12 cellular contexts compared by ENCODE assay signal in genomic region chr16:15466886-15467781, GRCh38. TPM values are rescaled to one million over a fixed set of nuclear protein-coding genes. Genes with fewer than 3 reads are reported as not detected.
A peak's percentile ranks its signal among the peaks of the same experiment; 100 is the strongest.
DNase-seq lines count a peak whose midpoint lies in the region; ATAC-seq, FAIRE-seq and TF ChIP-seq lines count a peak whose summit lies in the region.
"Had no signal": no experiment of that assay in that cellular context is flagged by ENCODE, and none has a peak within 500 bp of the region (broad histone marks: within the 10 kb centered on the region; RNA-seq: fewer than 3 reads in every experiment).

No MANE protein-coding gene starts in this region.

- no peaks in the 10 kb centered on the region for H3K36me3 ChIP-seq in adrenal gland (replicated peaks in 1 of 2)
- no peaks in the 10 kb centered on the region for H3K36me3 ChIP-seq in liver (ENCODE audit: control insufficient read depth in 4 of 4, insufficient read depth in 3 of 4, low read depth in 1 of 4, low read length in 3 of 4)

- H3K4me3 ChIP-seq in LNCaP clone FGC (ENCODE audit: low read depth, low read length) (no peak overlapping the region), adrenal gland (no peak overlapping the region), liver (ENCODE audit: low read depth in 1 of 3, low read length in 3 of 3) (no peak overlapping the region)

- TF ChIP-seq CTCF in D721Med (IDR thresholded peaks at IDR 0.05; ENCODE audit: insufficient read depth, missing control alignments) (peak; percentile 43), LNCaP clone FGC (IDR thresholded peaks at IDR 0.05; ENCODE audit: control insufficient read depth, extremely low read depth, insufficient read depth) (peak; percentile 57), adrenal gland (IDR thresholded peaks at IDR 0.05) (peak; percentile 23 to 64 (median 46)), liver (IDR thresholded peaks at IDR 0.05; ENCODE audit: low read depth, low read length, missing input control) (peak; percentile 59)

- no peak for FAIRE-seq in D721Med (lab: Jason Lieb, UNC)

- intact Hi-C loops in adrenal gland (cut with DNase I), result no loop called here

- no peak for TF ChIP-seq POLR2A in adrenal gland (IDR thresholded peaks at IDR 0.05)

- no peak for DNase-seq in D721Med (ENCODE audit: insufficient read length, low spot score)
- DNase-seq in LNCaP clone FGC (ENCODE audit: low read depth), result peak; percentile 27
- DNase-seq in adrenal gland, result no peak
- DNase-seq in dedifferentiated amniotic fluid mesenchymal stem cell (ENCODE audit: extremely low spot score), result no peak
- no peak for DNase-seq in GM19238 (ENCODE audit: insufficient read length, low spot score)
- no peak for DNase-seq in NCI-H2196 treated with DMSO at 0.1 percent for 48 hours (lab: John Stamatoyannopoulos, UW; ENCODE audit: unreplicated experiment)
- DNase-seq: aorta, GDM1, NCI-H1048, SIG-M5 had no signal

- H3K4me1 ChIP-seq in adrenal gland (replicated peaks in 1 of 2), result no peaks in the 10 kb centered on the region
- H3K4me1 ChIP-seq in liver (ENCODE audit: control insufficient read depth in 4 of 4, insufficient read depth in 4 of 4, low read length in 3 of 4), result peaks cover 0 to 2% (median 0%) of the 10 kb centered on the region in 4 donors

- 65 to 66% (median 65%) methylated on average over 3 of the region's 3 CpGs for WGBS in adrenal gland, 4 donors
- WGBS in liver, result 65% methylated on average over 3 of the region's 3 CpGs

- H3K27ac ChIP-seq in adrenal gland, result no peak overlapping the region
- no peak overlapping the region for H3K27ac ChIP-seq in liver (ENCODE audit: low read depth in 1 of 2, low read length in 2 of 2)

- H3K9ac ChIP-seq in liver (ENCODE audit: low read depth in 1 of 2, low read length in 2 of 2), result no peak overlapping the region

- H3K27me3 ChIP-seq in adrenal gland (no peaks in the 10 kb centered on the region), liver (ENCODE audit: control insufficient read depth in 4 of 4, insufficient read depth in 4 of 4, low read length in 3 of 4) (no peaks in the 10 kb centered on the region)

- ATAC-seq in HG02588 (IDR thresholded peaks at IDR 0.05; ENCODE audit: unreplicated experiment), result no peak

- TF ChIP-seq RAD21 in liver (IDR thresholded peaks at IDR 0.05), result peak; percentile 88 to 93

- peaks cover 0 to 5% (median 0%) of the 10 kb centered on the region in 3 donors for H3K9me3 ChIP-seq in adrenal gland (replicated peaks in 1 of 3)
- H3K9me3 ChIP-seq in liver (ENCODE audit: control insufficient read depth in 4 of 4, low read length in 3 of 4), result peaks cover 0 to 4% (median under 1%) of the 10 kb centered on the region in 4 donors

TF ChIP-seq in liver, 16 proteins besides CTCF, POLR2A, EP300 and RAD21:
- TF ChIP-seq HNF4G (IDR thresholded peaks at IDR 0.05) (no peak), YY1 (IDR thresholded peaks at IDR 0.05) (no peak), ATF3 (IDR thresholded peaks at IDR 0.05) (no peak), GABPA (IDR thresholded peaks at IDR 0.05 in 1 of 2, conservative IDR thresholded peaks at IDR 0.05 in 1 of 2) (no peak), JUND (IDR thresholded peaks at IDR 0.05) (no peak), RXRA (IDR thresholded peaks at IDR 0.05) (peak in 1 of 2 donors; percentile 20), FOXA2 (IDR thresholded peaks at IDR 0.05) (no peak), FOXA1 (IDR thresholded peaks at IDR 0.05) (no peak), EGR1 (IDR thresholded peaks at IDR 0.05; ENCODE audit: low read depth in 2 of 2) (no peak), HNF4A (conservative IDR thresholded peaks at IDR 0.05) (peak in 1 of 2 donors; percentile 13), REST (IDR thresholded peaks at IDR 0.05) (no peak)
TF ChIP-seq in liver: peak in this region for 2.

RNA-seq across cellular contexts. Expression of gene BMERB1, which starts 32.7 kb away (rescaled TPM):
- 10 to 100 TPM in 7 of 8 donors, 1 to 10 TPM in 1; 9.8 to 56.0 (median 19.6) TPM for total RNA-seq in adrenal gland
- polyA plus RNA-seq in adrenal gland, result 10 to 100 TPM; 12.6 to 17.9 (median 16.8) TPM
- 10 to 100 TPM in 1 of 2 donors, 1 to 10 TPM in 1; 5.6 to 33.3 TPM for total RNA-seq in liver
- polyA plus RNA-seq in liver, result 1 to 10 TPM; 8.3 to 9.7 TPM
